1 cellular context compared by ENCODE assay signal in genomic region chr1:25572708-25573590, GRCh38.
TF ChIP-seq lines count a peak whose summit lies in the region.

No MANE protein-coding gene starts in this region.

TF ChIP-seq in SK-N-SH, 30 proteins besides CTCF, POLR2A, EP300 and RAD21:
- TF ChIP-seq TEAD4 (IDR thresholded peaks at IDR 0.05; ENCODE audit: borderline replicate concordance, insufficient read depth), result no peak
- TF ChIP-seq SMC3 (IDR thresholded peaks at IDR 0.05; ENCODE audit: low read depth, low read length), result peak; percentile 22; the same call in 1 of the 2 replicates
